Comparison of ENCODE assay signal across 28 cellular contexts in the genomic region with DNA sequence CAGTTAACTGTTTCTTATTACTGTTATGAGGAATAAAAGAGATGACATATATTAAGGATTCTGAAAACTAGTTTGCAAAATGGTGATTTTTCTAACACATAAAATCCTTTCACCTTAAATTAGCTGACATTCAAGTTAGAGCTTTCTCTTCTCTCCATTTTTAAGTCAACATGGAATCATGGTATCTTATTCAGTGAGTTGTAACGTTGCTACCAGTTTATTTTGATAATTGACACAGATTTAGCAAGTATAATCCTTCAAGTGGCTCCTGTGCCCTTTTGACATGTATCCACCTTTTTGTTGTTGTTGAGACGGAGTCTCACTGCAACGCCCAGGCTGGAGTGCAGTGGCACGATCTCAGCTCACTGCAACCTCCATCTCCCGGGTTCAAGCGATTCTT. TPM values are rescaled to one million over a fixed set of nuclear protein-coding genes. Genes with fewer than 3 reads are reported as not detected.
DNase-seq lines count a peak whose midpoint lies in the region; ATAC-seq and TF ChIP-seq lines count a peak whose summit lies in the region.
"Had no signal": no experiment of that assay in that cellular context is flagged by ENCODE, and none has a peak within 500 bp of the region (broad histone marks: within the 10 kb centered on the region; RNA-seq: fewer than 3 reads in every experiment).

No MANE protein-coding gene starts in this region.

- H3K9ac ChIP-seq in PC-3 (ENCODE audit: low read length): no peak overlapping the region
- H3K9ac ChIP-seq in endodermal cell (ENCODE audit: extremely low read depth, low read length, poor library complexity, severe bottlenecking): no peak overlapping the region
- H3K9ac ChIP-seq: GM23248, neural progenitor cell, SK-N-SH had no signal

- H3K4me1 Mint-ChIP-seq in activated CD4-positive, alpha-beta T cell treated with anti-CD3 and anti-CD28 coated beads, Interleukin-2, amount 10 ng/mL, durations not matched to agents 24 days and 14 days: peaks cover 2% of the 10 kb centered on the region
- H3K4me1 Mint-ChIP-seq in endodermal cell: peaks cover 6% of the 10 kb centered on the region

- intact Hi-C loops in activated CD4-positive, alpha-beta T cell treated with anti-CD3 and anti-CD28 coated beads, Interleukin-2, amount 10 ng/mL, durations not matched to agents 24 days and 14 days (cut with micrococcal nuclease): loop anchor here (2.0 kb wide), 1 partner anchor 14 kb away; no protein-coding TSS in a partner anchor
- intact Hi-C loops in PC-3 (cut with micrococcal nuclease) (no loop called here), gastrocnemius medialis (cut with DNase I; ENCODE audit: low total_unique reads) (no loop called here)

- H3K9me3 Mint-ChIP-seq in activated CD4-positive, alpha-beta T cell treated with anti-CD3 and anti-CD28 coated beads, Interleukin-2, amount 10 ng/mL, durations not matched to agents 24 days and 14 days: no peaks in the 10 kb centered on the region
- H3K9me3 Mint-ChIP-seq in endodermal cell: no peaks in the 10 kb centered on the region
- H3K9me3 Mint-ChIP-seq: activated naive CD4-positive, alpha-beta T cell treated with anti-CD3 and anti-CD28 coated beads for 36 hours; activated T-helper 1 cell treated with anti-CD3 and anti-CD28 coated beads, Interleukin-12 subunit alpha, Interleukin-12 subunit beta, Interleukin-2, Interleukin-4 antibody, amounts not matched to agents 30 ng/mL and 10 ng/mL and 1 ng/mL, durations not matched to agents 14 hours and 24 hours and 36 hours; neural progenitor cell had no signal

- H3K36me3 ChIP-seq in PC-3 (ENCODE audit: low read depth, low read length) (peaks cover 39% of the 10 kb centered on the region), endodermal cell (ENCODE audit: control insufficient read depth, insufficient read depth, low read length) (peaks cover 46% of the 10 kb centered on the region), gastrocnemius medialis (peaks cover 3 to 25% of the 10 kb centered on the region in 2 donors)

- H3K27me3 Mint-ChIP-seq in activated CD4-positive, alpha-beta T cell treated with anti-CD3 and anti-CD28 coated beads, Interleukin-2, amount 10 ng/mL, durations not matched to agents 24 days and 14 days: no peaks in the 10 kb centered on the region
- no peaks in the 10 kb centered on the region for H3K27me3 Mint-ChIP-seq in endodermal cell (ENCODE audit: insufficient read depth)

- POLR2A ChIA-PET in PC-3 (lab: Charles Lee; ENCODE audit: unreplicated experiment): no interaction called here

- H3K27ac ChIP-seq in PC-3 (ENCODE audit: low read length) (peak overlapping the region; percentile 75), endodermal cell (ENCODE audit: low read depth, low read length) (no peak overlapping the region), gastrocnemius medialis (peak overlapping the region; percentile 6 to 35 (median 15)), coronary artery (peak overlapping the region in 1 of 2 donors; percentile 31)
- H3K27ac ChIP-seq: neural progenitor cell had no signal

- CTCF ChIA-PET in PC-3 (lab: Charles Lee): no interaction called here

- in situ Hi-C loops in gastrocnemius medialis (cut with MboI; ENCODE audit: low sequenced_read_pairs in 4 of 4): no loop called here

- TF ChIP-seq POLR2A in gastrocnemius medialis (IDR thresholded peaks at IDR 0.05): no peak

- H2AFZ ChIP-seq in PC-3 (ENCODE audit: low read length): no peak overlapping the region
- H2AFZ ChIP-seq: GM23248, neural progenitor cell had no signal

- no TSS peak for BruUV-seq in PC-3 (replicated peaks; lab: Mats Ljungman, UMichigan)

- H3K4me1 ChIP-seq in PC-3 (ENCODE audit: insufficient read depth, low read length) (peaks cover 91% of the 10 kb centered on the region), endodermal cell (ENCODE audit: control insufficient read depth, insufficient read depth, low read length) (no peaks in the 10 kb centered on the region), gastrocnemius medialis (peaks cover 32 to 40% of the 10 kb centered on the region in 2 donors)
- H3K4me1 ChIP-seq: neural progenitor cell had no signal

- H3K36me3 Mint-ChIP-seq in activated CD4-positive, alpha-beta T cell treated with anti-CD3 and anti-CD28 coated beads, Interleukin-2, amount 10 ng/mL, durations not matched to agents 24 days and 14 days (ENCODE audit: low read depth): peaks cover 30% of the 10 kb centered on the region
- H3K36me3 Mint-ChIP-seq in endodermal cell (ENCODE audit: low read depth): peaks cover 32% of the 10 kb centered on the region

- H3K4me3 ChIP-seq in PC-3 (ENCODE audit: low read length) (no peak overlapping the region), endodermal cell (ENCODE audit: low read length) (no peak overlapping the region), gastrocnemius medialis (no peak overlapping the region), coronary artery (no peak overlapping the region)
- H3K4me3 ChIP-seq: GM23248, left lung, neural progenitor cell, pancreas, upper lobe of left lung had no signal

- H3K79me2 ChIP-seq in PC-3 (ENCODE audit: low read length): peaks cover 28% of the 10 kb centered on the region

- H3K4me2 ChIP-seq in PC-3 (ENCODE audit: low read length): no peak overlapping the region
- H3K4me2 ChIP-seq: neural progenitor cell, SK-N-SH had no signal

- no peak for ATAC-seq in PC-3
- no peak for ATAC-seq in gastrocnemius medialis
- ATAC-seq: right cardiac atrium had no signal

- WGBS in endodermal cell (ENCODE audit: insufficient coverage in 1 of 2, insufficient read length in 1 of 2), 2 experiments: 93 to 94% methylated on average over 6 of the region's 6 CpGs

- H3F3A ChIP-seq in PC-3 (ENCODE audit: low read length, unreplicated experiment): peaks cover 26% of the 10 kb centered on the region

- H3K27me3 ChIP-seq in PC-3 (ENCODE audit: low read length) (no peaks in the 10 kb centered on the region), endodermal cell (ENCODE audit: control insufficient read depth, insufficient read depth, low read length, poor library complexity, severe bottlenecking) (no peaks in the 10 kb centered on the region), gastrocnemius medialis (no peaks in the 10 kb centered on the region)
- H3K27me3 ChIP-seq: left lung, neural progenitor cell, pancreas, upper lobe of left lung had no signal

- H4K20me1 ChIP-seq in PC-3 (ENCODE audit: low read length): no peaks in the 10 kb centered on the region

- H3K4me3 Mint-ChIP-seq in activated CD4-positive, alpha-beta T cell treated with anti-CD3 and anti-CD28 coated beads, Interleukin-2, amount 10 ng/mL, durations not matched to agents 24 days and 14 days: no peak overlapping the region
- H3K4me3 Mint-ChIP-seq in endodermal cell: no peak overlapping the region
- H3K4me3 Mint-ChIP-seq: activated naive CD4-positive, alpha-beta T cell treated with anti-CD3 and anti-CD28 coated beads for 36 hours; activated T-helper 1 cell treated with anti-CD3 and anti-CD28 coated beads, Interleukin-12 subunit alpha, Interleukin-12 subunit beta, Interleukin-2, Interleukin-4 antibody, amounts not matched to agents 30 ng/mL and 10 ng/mL and 1 ng/mL, durations not matched to agents 14 hours and 24 hours and 36 hours; neural progenitor cell had no signal

- peak; percentile 48 for DNase-seq in activated CD4-positive, alpha-beta T cell treated with anti-CD3 and anti-CD28 coated beads, Interleukin-2, amount 10 ng/mL, durations not matched to agents 24 days and 14 days
- no peak for DNase-seq in activated CD4-positive, alpha-beta T cell treated with anti-CD3 and anti-CD28 coated beads for 4 hours
- DNase-seq in PC-3 (no peak), endodermal cell (no peak), gastrocnemius medialis (no peak), coronary artery (ENCODE audit: low spot score) (no peak), EL (no peak), glomerular visceral epithelial cell (ENCODE audit: extremely low spot score) (no peak)
- DNase-seq: 8988T; activated CD4-positive, alpha-beta T cell treated with anti-CD3 and anti-CD28 coated beads, Interleukin-2, amount 50 U/mL, for 4 hours; activated CD4-positive, CD25-positive, alpha-beta regulatory T cell; activated naive CD4-positive, alpha-beta T cell treated with anti-CD3 and anti-CD28 coated beads for 36 hours; C1 segment of cervical spinal cord; cerebellar nuclear complex; GM23248; left lung; mesendoderm; NCI-H1105; NCI-H187; NCI-H2171; pancreas; right cardiac atrium; SK-N-SH; stimulated activated CD4-positive, alpha-beta T cell treated with anti-CD3 and anti-CD28 coated beads, Interleukin-12 subunit alpha, Interleukin-12 subunit beta, amount 100 ng/mL, for 4 hours; stimulated activated CD4-positive, alpha-beta T cell treated with anti-CD3 and anti-CD28 coated beads, Interleukin-2, amount 100 ng/mL, for 48 hours; upper lobe of left lung had no signal

- H3K9me2 ChIP-seq in PC-3 (replicated peaks; ENCODE audit: low read length): no peaks in the 10 kb centered on the region
- H3K9me2 ChIP-seq: SK-N-SH had no signal

- H3K9me3 ChIP-seq in PC-3 (ENCODE audit: low read length) (no peaks in the 10 kb centered on the region), endodermal cell (ENCODE audit: control insufficient read depth, low read length) (no peaks in the 10 kb centered on the region), gastrocnemius medialis (no peaks in the 10 kb centered on the region)
- H3K9me3 ChIP-seq: left lung, pancreas, SK-N-SH, upper lobe of left lung had no signal

- H3K27ac Mint-ChIP-seq in activated CD4-positive, alpha-beta T cell treated with anti-CD3 and anti-CD28 coated beads, Interleukin-2, amount 10 ng/mL, durations not matched to agents 24 days and 14 days: no peak overlapping the region
- H3K27ac Mint-ChIP-seq in endodermal cell: peak overlapping the region; percentile 45
- H3K27ac Mint-ChIP-seq: activated naive CD4-positive, alpha-beta T cell treated with anti-CD3 and anti-CD28 coated beads for 36 hours; activated T-helper 1 cell treated with anti-CD3 and anti-CD28 coated beads, Interleukin-12 subunit alpha, Interleukin-12 subunit beta, Interleukin-2, Interleukin-4 antibody, amounts not matched to agents 30 ng/mL and 10 ng/mL and 1 ng/mL, durations not matched to agents 14 hours and 24 hours and 36 hours; neural progenitor cell had no signal

- TF ChIP-seq CTCF in PC-3 (conservative IDR thresholded peaks at IDR 0.05; ENCODE audit: low read depth, low read length): no peak
- no peak for TF ChIP-seq CTCF in endodermal cell (conservative IDR thresholded peaks at IDR 0.05)
- TF ChIP-seq CTCF in gastrocnemius medialis (IDR thresholded peaks at IDR 0.05 in 4 of 5, conservative IDR thresholded peaks at IDR 0.05 in 1 of 5): no peak
- no peak for TF ChIP-seq CTCF in coronary artery (IDR thresholded peaks at IDR 0.05)

RNA-seq across cellular contexts. Expression of a gene that starts 58.5 kb away (rescaled TPM):
- 175 TPM in 2 replicates for total RNA-seq in activated CD4-positive, alpha-beta T cell treated with anti-CD3 and anti-CD28 coated beads, Interleukin-2, amount 10 ng/mL, durations not matched to agents 24 days and 14 days
- total RNA-seq in PC-3 (2014; rRNA removed): 500 and 586 TPM in 2 replicates
- total RNA-seq in endodermal cell: 100 to 1,000 TPM; 198 to 214 TPM
- polyA plus RNA-seq in endodermal cell (2013, experiment 1 of 2): 175 TPM
- 176 TPM for polyA plus RNA-seq in endodermal cell (2013, experiment 2 of 2)
- 100 to 1,000 TPM; 157 to 252 (median 215) TPM for total RNA-seq in gastrocnemius medialis
